ENCODE assay signal across 18 cellular contexts in genomic region chr1:157838966-157839365, GRCh38. TPM values are rescaled to one million over a fixed set of nuclear protein-coding genes. Genes with fewer than 3 reads are reported as not detected.
DNase-seq lines count a peak whose midpoint lies in the region; ATAC-seq, FAIRE-seq and TF ChIP-seq lines count a peak whose summit lies in the region.
"Had no signal": no experiment of that assay in that cellular context is flagged by ENCODE, and none has a peak within 500 bp of the region (broad histone marks: within the 10 kb centered on the region; RNA-seq: fewer than 3 reads in every experiment).

No MANE protein-coding gene starts in this region.

- H3K79me2 ChIP-seq in MM.1S (ENCODE audit: low read length) (no peaks in the 10 kb centered on the region), GM12878 (ENCODE audit: control insufficient read depth, insufficient read depth, low read length) (no peaks in the 10 kb centered on the region)

- H2AFZ ChIP-seq in MM.1S (ENCODE audit: low read length): peak overlapping the region; percentile 2; the same call in 1 of the 2 replicates
- no peak overlapping the region for H2AFZ ChIP-seq in GM12878 (ENCODE audit: control insufficient read depth, low read depth, low read length)
- H2AFZ ChIP-seq: GM23248 had no signal

- H3K9ac ChIP-seq in MM.1S (ENCODE audit: low read length): no peak overlapping the region
- no peak overlapping the region for H3K9ac ChIP-seq in GM12878 (ENCODE audit: control insufficient read depth, insufficient read depth, low read length)
- H3K9ac ChIP-seq: GM23248 had no signal

- CTCF ChIA-PET in GM12878 (lab: Yijun Ruan, JAX): interaction anchor here (1.6 kb wide), 1 partner anchor 259 kb away, joined by 3 read pairs; no protein-coding TSS in a partner anchor
- CTCF ChIA-PET in activated CD4-positive, alpha-beta T cell treated with anti-CD3 and anti-CD28 coated beads, Interleukin-2, amount 10 ng/mL, durations not matched to agents 7 days and 5 days (lab: Charles Lee): no interaction called here

- FAIRE-seq in GM12878 (lab: Jason Lieb, UNC): no peak
- FAIRE-seq: A204.1, K562 had no signal

- H3K27ac Mint-ChIP-seq in stimulated activated memory B cell treated with anti-CD40 and anti-IgM and Interleukin-4, amounts not matched to agents 10 μg/mL and 1 μg/mL and 100 μg/mL, for 72 hours: peak overlapping the region; percentile 9
- no peak overlapping the region for H3K27ac Mint-ChIP-seq in activated CD4-positive, alpha-beta T cell treated with anti-CD3 and anti-CD28 coated beads, Interleukin-2, amount 10 ng/mL, durations not matched to agents 7 days and 5 days
- H3K27ac Mint-ChIP-seq: CD8-positive, alpha-beta T cell had no signal

- no peak for ATAC-seq in GM12878
- ATAC-seq in stimulated activated memory B cell treated with anti-CD40 and anti-IgM and Interleukin-4, amounts not matched to agents 10 μg/mL and 1 μg/mL and 100 μg/mL, for 72 hours: no peak
- no peak for ATAC-seq in HG02884 (IDR thresholded peaks at IDR 0.05; ENCODE audit: unreplicated experiment)
- no peak for ATAC-seq in GM18867 (IDR thresholded peaks at IDR 0.05; ENCODE audit: unreplicated experiment)
- ATAC-seq in HG02571 (IDR thresholded peaks at IDR 0.05; ENCODE audit: unreplicated experiment): no peak
- ATAC-seq: CD8-positive, alpha-beta T cell; K562 had no signal

- H3K9me3 Mint-ChIP-seq in stimulated activated memory B cell treated with anti-CD40 and anti-IgM and Interleukin-4, amounts not matched to agents 10 μg/mL and 1 μg/mL and 100 μg/mL, for 72 hours: no peaks in the 10 kb centered on the region
- H3K9me3 Mint-ChIP-seq in activated CD4-positive, alpha-beta T cell treated with anti-CD3 and anti-CD28 coated beads, Interleukin-2, amount 10 ng/mL, durations not matched to agents 7 days and 5 days: no peaks in the 10 kb centered on the region
- H3K9me3 Mint-ChIP-seq: CD14-positive monocyte; CD8-positive, alpha-beta T cell had no signal

- intact Hi-C loops in GM12878 (cut with micrococcal nuclease; ENCODE audit: unreplicated experiment): no loop called here

- no peak overlapping the region for H3K27ac ChIP-seq in MM.1S (ENCODE audit: low read length)
- no peak overlapping the region for H3K27ac ChIP-seq in GM12878 (ENCODE audit: control insufficient read depth, insufficient read depth)
- H3K27ac ChIP-seq: GM23248, HL-60 had no signal

- H3K27me3 ChIP-seq in MM.1S (replicated peaks; ENCODE audit: insufficient read depth, low read length) (no peaks in the 10 kb centered on the region), GM12878 (replicated peaks in 1 of 2; ENCODE audit: control insufficient read depth in 2 of 2, insufficient read depth in 2 of 2, low read length in 1 of 2) (no peaks in the 10 kb centered on the region)

- no peak for TF ChIP-seq POLR2A in GM12878 (IDR thresholded peaks at IDR 0.05; ENCODE audit: low read depth, low read length)

- no peak for TF ChIP-seq EP300 in GM12878 (IDR thresholded peaks at IDR 0.05; ENCODE audit: borderline replicate concordance in 1 of 2, control insufficient read depth in 1 of 2, low read depth in 2 of 2, low read length in 2 of 2)

- TF ChIP-seq CTCF in MM.1S (IDR thresholded peaks at IDR 0.05; ENCODE audit: low read length): no peak
- no peak for TF ChIP-seq CTCF in GM12878 (IDR thresholded peaks at IDR 0.05 in 2 of 3, conservative IDR thresholded peaks at IDR 0.05 in 1 of 3; ENCODE audit: control insufficient read depth in 2 of 3, extremely low read depth in 1 of 3, insufficient read depth in 1 of 3, low read depth in 3 of 3, low read length in 3 of 3)

- peaks cover 29% of the 10 kb centered on the region for H3K4me1 Mint-ChIP-seq in stimulated activated memory B cell treated with anti-CD40 and anti-IgM and Interleukin-4, amounts not matched to agents 10 μg/mL and 1 μg/mL and 100 μg/mL, for 72 hours
- H3K4me1 Mint-ChIP-seq in activated CD4-positive, alpha-beta T cell treated with anti-CD3 and anti-CD28 coated beads, Interleukin-2, amount 10 ng/mL, durations not matched to agents 7 days and 5 days: no peaks in the 10 kb centered on the region

- POLR2A ChIA-PET in GM12878 (lab: Charles Lee): no interaction called here
- POLR2A ChIA-PET in activated CD4-positive, alpha-beta T cell treated with anti-CD3 and anti-CD28 coated beads, Interleukin-2, amount 10 ng/mL, durations not matched to agents 7 days and 5 days (lab: Charles Lee): interaction anchor here (0.7 kb wide), 1 partner anchor 9 kb away, joined by 3 read pairs; no protein-coding TSS in a partner anchor

- peak; percentile 20 for DNase-seq in GDM1 (lab: John Stamatoyannopoulos, UW)
- peak; percentile 26 for DNase-seq in MM.1S
- DNase-seq in GM12878 (ENCODE audit: low read depth, low spot score): no peak
- DNase-seq in activated CD4-positive, alpha-beta T cell treated with anti-CD3 and anti-CD28 coated beads, Interleukin-2, amount 10 ng/mL, durations not matched to agents 7 days and 5 days: no peak
- DNase-seq: CD8-positive, alpha-beta T cell; COR-L47; DND-41; GM23248; H7 had no signal

- H3K4me3 Mint-ChIP-seq in stimulated activated memory B cell treated with anti-CD40 and anti-IgM and Interleukin-4, amounts not matched to agents 10 μg/mL and 1 μg/mL and 100 μg/mL, for 72 hours: no peak overlapping the region
- H3K4me3 Mint-ChIP-seq in activated CD4-positive, alpha-beta T cell treated with anti-CD3 and anti-CD28 coated beads, Interleukin-2, amount 10 ng/mL, durations not matched to agents 7 days and 5 days: no peak overlapping the region
- H3K4me3 Mint-ChIP-seq: CD14-positive monocyte; CD8-positive, alpha-beta T cell had no signal

- H3K27me3 Mint-ChIP-seq in stimulated activated memory B cell treated with anti-CD40 and anti-IgM and Interleukin-4, amounts not matched to agents 10 μg/mL and 1 μg/mL and 100 μg/mL, for 72 hours: no peaks in the 10 kb centered on the region
- H3K27me3 Mint-ChIP-seq in activated CD4-positive, alpha-beta T cell treated with anti-CD3 and anti-CD28 coated beads, Interleukin-2, amount 10 ng/mL, durations not matched to agents 7 days and 5 days: no peaks in the 10 kb centered on the region

- H3K4me1 ChIP-seq in MM.1S (ENCODE audit: low read length) (peaks cover 36% of the 10 kb centered on the region), GM12878 (ENCODE audit: control insufficient read depth, insufficient read depth, low read length) (peaks cover 20% of the 10 kb centered on the region)

- H3K36me3 ChIP-seq in MM.1S (replicated peaks; ENCODE audit: insufficient read depth, low read length) (no peaks in the 10 kb centered on the region), GM12878 (ENCODE audit: control insufficient read depth in 2 of 2, insufficient read depth in 2 of 2, low read length in 1 of 2) (no peaks in the 10 kb centered on the region)

- no TSS peak for BruUV-seq in GM12878 (replicated peaks; lab: Mats Ljungman, UMichigan)

- RAD21 ChIA-PET in GM12878 (lab: Charles Lee; ENCODE audit: unreplicated experiment): no interaction called here

- TF ChIP-seq RAD21 in GM12878 (IDR thresholded peaks at IDR 0.05; ENCODE audit: insufficient read depth, low read depth, low read length): no peak

- peaks cover 4% of the 10 kb centered on the region; the same call in 1 of the 2 replicates for H3F3A ChIP-seq in MM.1S (ENCODE audit: insufficient read depth, low read length)

- no peaks in the 10 kb centered on the region for H3K36me3 Mint-ChIP-seq in stimulated activated memory B cell treated with anti-CD40 and anti-IgM and Interleukin-4, amounts not matched to agents 10 μg/mL and 1 μg/mL and 100 μg/mL, for 72 hours
- no peaks in the 10 kb centered on the region for H3K36me3 Mint-ChIP-seq in activated CD4-positive, alpha-beta T cell treated with anti-CD3 and anti-CD28 coated beads, Interleukin-2, amount 10 ng/mL, durations not matched to agents 7 days and 5 days (ENCODE audit: low read depth)
- H3K36me3 Mint-ChIP-seq: CD14-positive monocyte; CD8-positive, alpha-beta T cell had no signal

- H3K4me2 ChIP-seq in MM.1S (ENCODE audit: low read depth, low read length) (no peak overlapping the region), GM12878 (ENCODE audit: control insufficient read depth, insufficient read depth) (no peak overlapping the region)

- in situ Hi-C loops in GM12878 (cut with MboI): no loop called here

- H4K20me1 ChIP-seq in MM.1S (ENCODE audit: insufficient read depth, low read length): no peaks in the 10 kb centered on the region
- H4K20me1 ChIP-seq in GM12878 (ENCODE audit: control insufficient read depth, insufficient read depth): no peaks in the 10 kb centered on the region

- H3K9me2 ChIP-seq in MM.1S (replicated peaks; ENCODE audit: insufficient read depth, low read length): no peaks in the 10 kb centered on the region

- SMC1A ChIA-PET in GM12878 (lab: Charles Lee; ENCODE audit: uncharacterized antibody, unreplicated experiment): interaction anchor here (1.8 kb wide), 1 partner anchor 112 kb away, joined by 5 read pairs; no protein-coding TSS in a partner anchor

- H3K9me3 ChIP-seq in MM.1S (replicated peaks; ENCODE audit: insufficient read depth, low read length) (no peaks in the 10 kb centered on the region), GM12878 (replicated peaks; ENCODE audit: control insufficient read depth, insufficient read depth, low read length) (no peaks in the 10 kb centered on the region)

- H3K4me3 ChIP-seq in MM.1S (ENCODE audit: low read length): no peak overlapping the region
- no peak overlapping the region for H3K4me3 ChIP-seq in GM12878
- H3K4me3 ChIP-seq: GM23248, K562 had no signal

RNA-seq across cellular contexts. Expression of gene CD5L, which starts 2.6 kb away (rescaled TPM):
- total RNA-seq in GM12878 (2013; cell fraction: nucleolus; rRNA removed): 0.93 and 0.94 TPM in 2 replicates
- 0.27 and 0.28 TPM in 2 replicates for total RNA-seq in GM12878 (2014; rRNA removed)
- 0.45 and 0.46 TPM in 2 replicates for total RNA-seq in GM12878 (2014; rRNA removed; fragmentation: Illumina TruSeq; extraction: Trizol)
- 0.10 and 0.43 TPM in 2 replicates for total RNA-seq in GM12878 (2021)
- not detected for polyA plus RNA-seq in GM12878 (2011; ENCODE audit: low read depth)
- polyA plus RNA-seq in GM12878 (2011; rRNA removed): 0.14 and 0.20 TPM in 2 replicates
- 0.17 and 0.19 TPM in 2 replicates for polyA plus RNA-seq in GM12878 (2011; cell fraction: cytosol; rRNA removed)
- polyA plus RNA-seq in GM12878 (2011; cell fraction: nucleus; rRNA removed): 0.25 and 0.26 TPM in 2 replicates
- polyA plus RNA-seq in GM12878 (2012): not detected in 2 replicates
- polyA plus RNA-seq in GM12878 (2014; fragmentation: Illumina TruSeq; extraction: Trizol): 0.15 and 0.40 TPM in 2 replicates
- under 1 TPM; 0.53 to 0.57 TPM for polyA plus RNA-seq in GM12878 (2014; fragmentation: Nextera tagmentation; extraction: Ambion mirVana)
- 0.20 and 0.44 TPM in 2 replicates for polyA plus RNA-seq in GM12878 (2014; rRNA removed)
- polyA plus RNA-seq in GM12878 (2016; fragmentation: Nextera tagmentation; extraction: Ambion mirVana): under 1 TPM; 0.16 to 0.33 TPM
- polyA minus RNA-seq in GM12878 (2011; rRNA and poly(A)+ RNA removed): 1.3 and 1.4 TPM in 2 replicates
- not detected in 2 replicates for polyA minus RNA-seq in GM12878 (2011; cell fraction: cytosol; rRNA and poly(A)+ RNA removed)
- polyA minus RNA-seq in GM12878 (2011; cell fraction: nucleus; rRNA and poly(A)+ RNA removed): 1.8 and 1.9 TPM in 2 replicates
- total RNA-seq in activated CD4-positive, alpha-beta T cell treated with anti-CD3 and anti-CD28 coated beads, Interleukin-2, amount 10 ng/mL, durations not matched to agents 7 days and 5 days: not detected
- total RNA-seq: CD8-positive, alpha-beta T cell; GM23248; H7; K562 had no signal
- polyA plus RNA-seq: BJ, CD14-positive monocyte, GM23248, K562 had no signal

RNA-seq across cellular contexts. Expression of gene FCRL1, which starts 19.0 kb away (rescaled TPM):
- total RNA-seq in GM12878 (2013; cell fraction: nucleolus; rRNA removed): 1.6 and 2.0 TPM in 2 replicates
- 0.76 and 0.85 TPM in 2 replicates for total RNA-seq in GM12878 (2014; rRNA removed)
- 0.81 and 1.2 TPM in 2 replicates for total RNA-seq in GM12878 (2014; rRNA removed; fragmentation: Illumina TruSeq; extraction: Trizol)
- 0.85 and 0.90 TPM in 2 replicates for total RNA-seq in GM12878 (2021)
- 0.28 TPM for polyA plus RNA-seq in GM12878 (2011; ENCODE audit: low read depth)
- polyA plus RNA-seq in GM12878 (2011; rRNA removed): 2.2 and 2.3 TPM in 2 replicates
- 0.70 and 1.2 TPM in 2 replicates for polyA plus RNA-seq in GM12878 (2011; cell fraction: cytosol; rRNA removed)
- 4.4 and 5.0 TPM in 2 replicates for polyA plus RNA-seq in GM12878 (2011; cell fraction: nucleus; rRNA removed)
- 0.07 and 0.42 TPM in 2 replicates for polyA plus RNA-seq in GM12878 (2012)
- 1.2 and 1.5 TPM in 2 replicates for polyA plus RNA-seq in GM12878 (2014; fragmentation: Illumina TruSeq; extraction: Trizol)
- under 1 TPM; 0.23 to 0.68 TPM for polyA plus RNA-seq in GM12878 (2014; fragmentation: Nextera tagmentation; extraction: Ambion mirVana)
- 1.5 and 2.4 TPM in 2 replicates for polyA plus RNA-seq in GM12878 (2014; rRNA removed)
- polyA plus RNA-seq in GM12878 (2016; fragmentation: Nextera tagmentation; extraction: Ambion mirVana): not detected
- polyA minus RNA-seq in GM12878 (2011; rRNA and poly(A)+ RNA removed): 0.98 and 2.9 TPM in 2 replicates
- not detected in 2 replicates for polyA minus RNA-seq in GM12878 (2011; cell fraction: cytosol; rRNA and poly(A)+ RNA removed)
- polyA minus RNA-seq in GM12878 (2011; cell fraction: nucleus; rRNA and poly(A)+ RNA removed): 2.3 and 4.3 TPM in 2 replicates
- total RNA-seq in activated CD4-positive, alpha-beta T cell treated with anti-CD3 and anti-CD28 coated beads, Interleukin-2, amount 10 ng/mL, durations not matched to agents 7 days and 5 days: under 1 TPM in 1 of 2 experiments, not detected in 1; 0.22 TPM
- total RNA-seq: GM23248, H7, K562 had no signal
- polyA plus RNA-seq: BJ, GM23248, K562 had no signal

Comparison
In these comparisons a context has a peak if more than half of its experiments do, and no peak if none do; other contexts are left out.
1. DNase-seq: peak in GDM1 (single experiment) and MM.1S (single experiment); none in GM12878 (single experiment) and activated CD4-positive, alpha-beta T cell treated with anti-CD3 and anti-CD28 coated beads, Interleukin-2, amount 10 ng/mL, durations not matched to agents 7 days and 5 days (single experiment).